15 cellular contexts compared by ENCODE assay signal in genomic region chr6:108068618-108069017, GRCh38. TPM values are rescaled to one million over a fixed set of nuclear protein-coding genes. Genes with fewer than 3 reads are reported as not detected.
DNase-seq lines count a peak whose midpoint lies in the region; ATAC-seq, FAIRE-seq and TF ChIP-seq lines count a peak whose summit lies in the region.
"Had no signal": no experiment of that assay in that cellular context is flagged by ENCODE, and none has a peak within 500 bp of the region (broad histone marks: within the 10 kb centered on the region; RNA-seq: fewer than 3 reads in every experiment).

No MANE protein-coding gene starts in this region.

- no peak overlapping the region for H3K27ac ChIP-seq in CD8-positive, alpha-beta T cell (ENCODE audit: low read depth, low read length)
- H3K27ac ChIP-seq in GM12878 (ENCODE audit: control insufficient read depth, insufficient read depth) = no peak overlapping the region
- H3K27ac ChIP-seq: heart right ventricle, PC-9 had no signal

- POLR2A ChIA-PET in CD8-positive, alpha-beta T cell (lab: Charles Lee) = no interaction called here
- POLR2A ChIA-PET in GM12878 (lab: Charles Lee) = no interaction called here

- no peaks in the 10 kb centered on the region for H3K27me3 Mint-ChIP-seq in CD8-positive, alpha-beta T cell (ENCODE audit: low read depth)

- H3K4me3 Mint-ChIP-seq in CD8-positive, alpha-beta T cell = no peak overlapping the region

- no peaks in the 10 kb centered on the region for H3K27me3 ChIP-seq in CD8-positive, alpha-beta T cell (ENCODE audit: insufficient read depth, low read length)
- H3K27me3 ChIP-seq in GM12878 (replicated peaks in 1 of 2; ENCODE audit: control insufficient read depth in 2 of 2, insufficient read depth in 2 of 2, low read length in 1 of 2) = no peaks in the 10 kb centered on the region
- H3K27me3 ChIP-seq: heart right ventricle had no signal

- peaks cover 24% of the 10 kb centered on the region for H3K4me1 ChIP-seq in CD8-positive, alpha-beta T cell (ENCODE audit: insufficient read depth, low read length)
- peaks cover 3% of the 10 kb centered on the region; the same call in 1 of the 2 replicates for H3K4me1 ChIP-seq in GM12878 (ENCODE audit: control insufficient read depth, insufficient read depth, low read length)

- peak; percentile 93 for ATAC-seq in CD8-positive, alpha-beta T cell
- ATAC-seq in GM18870 (IDR thresholded peaks at IDR 0.05; ENCODE audit: unreplicated experiment) (peak; percentile 79), HG03039 (IDR thresholded peaks at IDR 0.05; ENCODE audit: unreplicated experiment) (peak; percentile 75), GM12878 (peak; percentile 94), Right ventricle myocardium inferior (no peak)
- ATAC-seq: heart right ventricle, right cardiac atrium had no signal

- no peak overlapping the region for H3K27ac Mint-ChIP-seq in CD8-positive, alpha-beta T cell

- intact Hi-C loops in CD8-positive, alpha-beta T cell (cut with DNase I, micrococcal nuclease) = loop anchor here in 1 of 2 experiments (5.0 kb wide), 1 partner anchor 1746 kb away; no protein-coding TSS in a partner anchor
- intact Hi-C loops in GM12878 (cut with micrococcal nuclease; ENCODE audit: unreplicated experiment) = no loop called here
- intact Hi-C loops in Right ventricle myocardium inferior (cut with DNase I) = no loop called here

- H3K9me3 ChIP-seq in CD8-positive, alpha-beta T cell (ENCODE audit: low read length) = no peaks in the 10 kb centered on the region
- H3K9me3 ChIP-seq in GM12878 (replicated peaks; ENCODE audit: control insufficient read depth, insufficient read depth, low read length) = no peaks in the 10 kb centered on the region
- H3K9me3 ChIP-seq: heart right ventricle had no signal

- no peaks in the 10 kb centered on the region for H4K20me1 ChIP-seq in GM12878 (ENCODE audit: control insufficient read depth, insufficient read depth)

- no peaks in the 10 kb centered on the region for H3K9me3 Mint-ChIP-seq in CD8-positive, alpha-beta T cell

- no peak overlapping the region for H3K4me2 ChIP-seq in GM12878 (ENCODE audit: control insufficient read depth, insufficient read depth)
- H3K4me2 ChIP-seq: PC-9 had no signal

- FAIRE-seq in GM12878 (lab: Jason Lieb, UNC) = no peak
- FAIRE-seq: HTR-8/SVneo had no signal

- in situ Hi-C loops in GM12878 (cut with MboI) = no loop called here

- peaks cover 12% of the 10 kb centered on the region for H3K36me3 Mint-ChIP-seq in CD8-positive, alpha-beta T cell

- no peak overlapping the region for H2AFZ ChIP-seq in GM12878 (ENCODE audit: control insufficient read depth, low read depth, low read length)
- H2AFZ ChIP-seq: PC-9 had no signal

- RAD21 ChIA-PET in GM12878 (lab: Charles Lee; ENCODE audit: unreplicated experiment) = no interaction called here

- 27% methylated on average over 2 of the region's 2 CpGs for WGBS in GM12878 (ENCODE audit: insufficient coverage, insufficient replicate concordance, low lambda C conversion rate, missing lambda C conversion rate)

- BruUV-seq in GM12878 (replicated peaks; lab: Mats Ljungman, UMichigan) = no TSS peak

- TF ChIP-seq POLR2A in GM12878 (IDR thresholded peaks at IDR 0.05; ENCODE audit: low read depth, low read length) = no peak

- no peak overlapping the region for H3K4me3 ChIP-seq in CD8-positive, alpha-beta T cell (ENCODE audit: low read depth, low read length)
- H3K4me3 ChIP-seq in GM12878 = no peak overlapping the region
- H3K4me3 ChIP-seq: heart right ventricle, PC-9 had no signal

- no peak for TF ChIP-seq EP300 in GM12878 (IDR thresholded peaks at IDR 0.05; ENCODE audit: borderline replicate concordance in 1 of 2, control insufficient read depth in 1 of 2, low read depth in 2 of 2, low read length in 2 of 2)

- CTCF ChIA-PET in CD8-positive, alpha-beta T cell (lab: Charles Lee) = no interaction called here
- CTCF ChIA-PET in GM12878 (lab: Yijun Ruan, JAX) = no interaction called here

- no peak for TF ChIP-seq RAD21 in GM12878 (IDR thresholded peaks at IDR 0.05; ENCODE audit: insufficient read depth, low read depth, low read length)

- no peak for TF ChIP-seq CTCF in CD8-positive, alpha-beta T cell (IDR thresholded peaks at IDR 0.05)
- no peak for TF ChIP-seq CTCF in GM12878 (IDR thresholded peaks at IDR 0.05 in 2 of 3, conservative IDR thresholded peaks at IDR 0.05 in 1 of 3; ENCODE audit: control insufficient read depth in 2 of 3, extremely low read depth in 1 of 3, insufficient read depth in 1 of 3, low read depth in 3 of 3, low read length in 3 of 3)

- SMC1A ChIA-PET in GM12878 (lab: Charles Lee; ENCODE audit: uncharacterized antibody, unreplicated experiment) = no interaction called here

- no peak overlapping the region for H3K9ac ChIP-seq in GM12878 (ENCODE audit: control insufficient read depth, insufficient read depth, low read length)

- peaks cover 20% of the 10 kb centered on the region for H3K4me1 Mint-ChIP-seq in CD8-positive, alpha-beta T cell (ENCODE audit: low read depth)

- H3K79me2 ChIP-seq in GM12878 (ENCODE audit: control insufficient read depth, insufficient read depth, low read length) = no peaks in the 10 kb centered on the region

- peak in 2 of 7 experiments; percentile 25 to 75 for DNase-seq in CD8-positive, alpha-beta T cell
- DNase-seq in GM12878 (ENCODE audit: low read depth, low spot score) (peak; percentile 9), mesenteric fat pad (ENCODE audit: low spot score) (no peak), Right ventricle myocardium inferior (ENCODE audit: missing footprints) (no peak), NCI-H2081 treated with DMSO at 0.1 percent for 48 hours (lab: John Stamatoyannopoulos, UW) (no peak), NCI-H748 treated with DMSO at 0.1 percent for 48 hours (lab: John Stamatoyannopoulos, UW) (no peak)
- DNase-seq: GOT3, heart right ventricle, midbrain, NCI-H1694, PC-9, right cardiac atrium had no signal

- no peaks in the 10 kb centered on the region for H3K36me3 ChIP-seq in CD8-positive, alpha-beta T cell (ENCODE audit: insufficient read depth, low read length)
- no peaks in the 10 kb centered on the region for H3K36me3 ChIP-seq in GM12878 (ENCODE audit: control insufficient read depth in 2 of 2, insufficient read depth in 2 of 2, low read length in 1 of 2)

TF ChIP-seq in GM12878, 131 proteins besides CTCF, POLR2A, EP300 and RAD21:
- peak; percentile 61 for TF ChIP-seq RUNX3 (IDR thresholded peaks at IDR 0.05; ENCODE audit: low read length)
- TF ChIP-seq NRF1 (conservative IDR thresholded peaks at IDR 0.05; ENCODE audit: low read depth, low read length) = no peak
- TF ChIP-seq CREB1 (IDR thresholded peaks at IDR 0.05; ENCODE audit: low read depth) = 0 out of 2 replicates have a peak, but pooled peaks have one; percentile 20
- peak; percentile 49; the same call in 1 of the 2 replicates for TF ChIP-seq ATF7 (IDR thresholded peaks at IDR 0.05; ENCODE audit: low read depth)
- TF ChIP-seq RAD51 (IDR thresholded peaks at IDR 0.05) = peak; percentile 44; the same call in 1 of the 2 replicates

RNA-seq across cellular contexts. Expression of gene OSTM1, which starts 5.9 kb away (rescaled TPM):
- total RNA-seq in CD8-positive, alpha-beta T cell = 10 to 100 TPM; 20.0 to 25.0 TPM
- 14.2 and 21.6 TPM in 2 replicates for total RNA-seq in GM12878 (2013; cell fraction: nucleolus; rRNA removed)
- total RNA-seq in GM12878 (2014; rRNA removed) (6.3 and 6.4 TPM in 2 replicates), GM12878 (2014; rRNA removed; fragmentation: Illumina TruSeq; extraction: Trizol) (5.4 and 7.6 TPM in 2 replicates), GM12878 (2021) (10.6 and 13.9 TPM in 2 replicates), mesenteric fat pad (106 TPM), Right ventricle myocardium inferior (34.8 TPM)
- polyA plus RNA-seq in GM12878 (2011; ENCODE audit: low read depth) = 3.7 TPM
- polyA plus RNA-seq in GM12878 (2011; rRNA removed) (17.1 and 28.7 TPM in 2 replicates), GM12878 (2014; fragmentation: Illumina TruSeq; extraction: Trizol) (5.2 and 8.7 TPM in 2 replicates), GM12878 (2014; fragmentation: Nextera tagmentation; extraction: Ambion mirVana) (1 to 10 TPM; 3.1 to 4.7 TPM), GM12878 (2014; rRNA removed) (3.0 and 6.7 TPM in 2 replicates), GM12878 (2016; fragmentation: Nextera tagmentation; extraction: Ambion mirVana) (1 to 10 TPM; 6.4 to 8.6 TPM)
- polyA plus RNA-seq in GM12878 (2011; cell fraction: cytosol; rRNA removed) = 5.0 and 5.7 TPM in 2 replicates
- polyA plus RNA-seq in GM12878 (2011; cell fraction: nucleus; rRNA removed) = 4.3 and 6.0 TPM in 2 replicates
- 2.7 and 4.4 TPM in 2 replicates for polyA plus RNA-seq in GM12878 (2012)
- 4.4 and 13.3 TPM in 2 replicates for polyA minus RNA-seq in GM12878 (2011; rRNA and poly(A)+ RNA removed)
- polyA minus RNA-seq in GM12878 (2011; cell fraction: cytosol; rRNA and poly(A)+ RNA removed) = 4.6 and 11.9 TPM in 2 replicates
- 7.4 and 14.3 TPM in 2 replicates for polyA minus RNA-seq in GM12878 (2011; cell fraction: nucleus; rRNA and poly(A)+ RNA removed)
